ENCODE assay signal across 28 cellular contexts in genomic region chr2:214837466-214837865, GRCh38.
"Had no signal": no experiment of that assay in that cellular context is flagged by ENCODE, and none has a peak within 500 bp of the region (broad histone marks: within the 10 kb centered on the region; RNA-seq: fewer than 3 reads in every experiment).

No MANE protein-coding gene starts in this region.

- ATAC-seq: activated CD8-positive, alpha-beta T cell treated with anti-CD3 and anti-CD28 coated beads, Interleukin-2, amount 10 ng/mL, durations not matched to agents 7 days and 5 days; Right ventricle myocardium inferior had no signal

- H3K9me3 Mint-ChIP-seq: activated CD4-positive, alpha-beta T cell treated with anti-CD3 and anti-CD28 coated beads, Interleukin-2, amount 10 ng/mL, durations not matched to agents 7 days and 5 days; activated naive CD4-positive, alpha-beta T cell treated with anti-CD3 and anti-CD28 coated beads, Interleukin-2, amount 50 U/mL, for 24 hours; activated naive CD8-positive, alpha-beta T cell treated with anti-CD3 and anti-CD28 coated beads, Interleukin-2, amount 10 ng/mL, durations not matched to agents 7 days and 5 days; activated T-cell treated with anti-CD3 and anti-CD28 coated beads, Interleukin-2, amount 50 U/mL, for 24 hours; activated T-helper 2 cell treated with anti-CD3 and anti-CD28 coated beads, Interferon-gamma antibody, Interleukin-2, Interleukin-4, amounts not matched to agents 10 μg/mL and 5 μg/mL and 100 μg/mL, durations not matched to agents 14 hours and 24 hours and 36 hours; central memory CD8-positive, alpha-beta T cell had no signal

- H3K27ac Mint-ChIP-seq: activated CD4-positive, alpha-beta T cell treated with anti-CD3 and anti-CD28 coated beads, Interleukin-2, amount 10 ng/mL, durations not matched to agents 7 days and 5 days; activated CD8-positive, alpha-beta T cell treated with anti-CD3 and anti-CD28 coated beads, Interleukin-2, amount 10 ng/mL, durations not matched to agents 7 days and 5 days; activated naive CD4-positive, alpha-beta T cell treated with anti-CD3 and anti-CD28 coated beads, Interleukin-2, amount 50 U/mL, for 24 hours; activated naive CD8-positive, alpha-beta T cell treated with anti-CD3 and anti-CD28 coated beads, Interleukin-2, amount 10 ng/mL, durations not matched to agents 7 days and 5 days; activated T-cell treated with anti-CD3 and anti-CD28 coated beads, Interleukin-2, amount 50 U/mL, for 24 hours; activated T-helper 2 cell treated with anti-CD3 and anti-CD28 coated beads, Interferon-gamma antibody, Interleukin-2, Interleukin-4, amounts not matched to agents 10 μg/mL and 5 μg/mL and 100 μg/mL, durations not matched to agents 14 hours and 24 hours and 36 hours had no signal

- H3K27me3 ChIP-seq: ascending aorta, cardiac muscle cell, MG63 had no signal

- DNase-seq: activated CD4-positive, alpha-beta T cell treated with anti-CD3 and anti-CD28 coated beads, Interleukin-2, amount 10 ng/mL, durations not matched to agents 7 days and 5 days; activated CD4-positive, alpha-beta T cell treated with anti-CD3 and anti-CD28 coated beads, Interleukin-2, amount 50 U/mL, for 48 hours; activated CD8-positive, alpha-beta T cell treated with anti-CD3 and anti-CD28 coated beads, Interleukin-2, amount 10 ng/mL, durations not matched to agents 7 days and 5 days; activated gamma-delta T cell; activated naive CD4-positive, alpha-beta T cell treated with Interleukin-2 at 50 U/mL for 16 hours; activated naive CD8-positive, alpha-beta T cell treated with anti-CD3 and anti-CD28 coated beads, Interleukin-2, amount 10 ng/mL, durations not matched to agents 7 days and 5 days; activated T-cell treated with anti-CD3 and anti-CD28 coated beads, Interleukin-2, amount 50 U/mL, for 24 hours; amygdala; Kasumi-1; MG63; NCI-H1048; NCI-H1436 treated with DMSO at 0.1 percent for 48 hours; NCI-H1694 treated with DMSO at 0.1 percent for 48 hours; NCI-H2029; NCI-H345; NCI-H524 treated with DMSO at 0.1 percent for 48 hours; PC-9; SW 1271; T-helper 1 cell; T1000; WERI-Rb-1 had no signal

- H3K9me3 ChIP-seq: ascending aorta, MG63 had no signal

- H3K36me3 Mint-ChIP-seq: activated naive CD4-positive, alpha-beta T cell treated with anti-CD3 and anti-CD28 coated beads, Interleukin-2, amount 50 U/mL, for 24 hours had no signal

- H3K36me3 ChIP-seq: ascending aorta, cardiac muscle cell, MG63, WERI-Rb-1 had no signal

- H3K4me1 ChIP-seq: ascending aorta had no signal

- H3K4me1 Mint-ChIP-seq: activated CD4-positive, alpha-beta T cell treated with anti-CD3 and anti-CD28 coated beads, Interleukin-2, amount 10 ng/mL, durations not matched to agents 7 days and 5 days; activated naive CD4-positive, alpha-beta T cell treated with anti-CD3 and anti-CD28 coated beads, Interleukin-2, amount 50 U/mL, for 24 hours; activated naive CD8-positive, alpha-beta T cell treated with anti-CD3 and anti-CD28 coated beads, Interleukin-2, amount 10 ng/mL, durations not matched to agents 7 days and 5 days; central memory CD8-positive, alpha-beta T cell had no signal

- H3K4me3 ChIP-seq: ascending aorta, cardiac muscle cell, MG63, PC-9 had no signal

- H3K27ac ChIP-seq: ascending aorta, cardiac muscle cell, PC-9, RWPE1, WERI-Rb-1 had no signal

- H3K4me3 Mint-ChIP-seq: activated CD4-positive, alpha-beta T cell treated with anti-CD3 and anti-CD28 coated beads, Interleukin-2, amount 10 ng/mL, durations not matched to agents 7 days and 5 days; activated CD8-positive, alpha-beta T cell treated with anti-CD3 and anti-CD28 coated beads, Interleukin-2, amount 10 ng/mL, durations not matched to agents 7 days and 5 days; activated naive CD4-positive, alpha-beta T cell treated with anti-CD3 and anti-CD28 coated beads, Interleukin-2, amount 50 U/mL, for 24 hours; activated naive CD8-positive, alpha-beta T cell treated with anti-CD3 and anti-CD28 coated beads, Interleukin-2, amount 10 ng/mL, durations not matched to agents 7 days and 5 days; activated T-cell treated with anti-CD3 and anti-CD28 coated beads, Interleukin-2, amount 50 U/mL, for 24 hours; central memory CD8-positive, alpha-beta T cell had no signal

- H2AFZ ChIP-seq: PC-9 had no signal

- H3K4me2 ChIP-seq: PC-9 had no signal

- H3K27me3 Mint-ChIP-seq: activated CD4-positive, alpha-beta T cell treated with anti-CD3 and anti-CD28 coated beads, Interleukin-2, amount 10 ng/mL, durations not matched to agents 7 days and 5 days; activated naive CD4-positive, alpha-beta T cell treated with anti-CD3 and anti-CD28 coated beads, Interleukin-2, amount 50 U/mL, for 24 hours; activated naive CD8-positive, alpha-beta T cell treated with anti-CD3 and anti-CD28 coated beads, Interleukin-2, amount 10 ng/mL, durations not matched to agents 7 days and 5 days; activated T-cell treated with anti-CD3 and anti-CD28 coated beads, Interleukin-2, amount 50 U/mL, for 24 hours; central memory CD8-positive, alpha-beta T cell had no signal
